ENCODE assay signal across 9 cellular contexts in genomic region chr9:129258124-129258822, GRCh38.
DNase-seq lines count a peak whose midpoint lies in the region; ATAC-seq, FAIRE-seq and TF ChIP-seq lines count a peak whose summit lies in the region.
"Had no signal": no experiment of that assay in that cellular context is flagged by ENCODE, and none has a peak within 500 bp of the region (broad histone marks: within the 10 kb centered on the region; RNA-seq: fewer than 3 reads in every experiment).

No MANE protein-coding gene starts in this region.

- H3K4me1 Mint-ChIP-seq in activated CD8-positive, alpha-beta T cell treated with anti-CD3 and anti-CD28 coated beads, Interleukin-2, amount 10 ng/mL, durations not matched to agents 7 days and 5 days (ENCODE audit: low read depth), result peaks cover 23% of the 10 kb centered on the region

- peaks cover 32% of the 10 kb centered on the region for H3K27me3 Mint-ChIP-seq in activated CD8-positive, alpha-beta T cell treated with anti-CD3 and anti-CD28 coated beads, Interleukin-2, amount 10 ng/mL, durations not matched to agents 7 days and 5 days (ENCODE audit: low read depth)

- BruUV-seq in HepG2 (replicated peaks; lab: Mats Ljungman, UMichigan), result no TSS peak

- H3K9ac ChIP-seq in HepG2 (ENCODE audit: insufficient read depth, low read depth, low read length), result no peak overlapping the region

- no peaks in the 10 kb centered on the region for H3K9me3 Mint-ChIP-seq in activated CD8-positive, alpha-beta T cell treated with anti-CD3 and anti-CD28 coated beads, Interleukin-2, amount 10 ng/mL, durations not matched to agents 7 days and 5 days (ENCODE audit: insufficient read depth)

- H3K27me3 ChIP-seq in HepG2 (ENCODE audit: control insufficient read depth in 1 of 2, insufficient read depth in 2 of 2, low read length in 2 of 2), result peaks cover 4 to 79% of the 10 kb centered on the region in 2 experiments; a peak in 4 of 5 replicates

- intact Hi-C loops in HepG2 (cut with micrococcal nuclease; ENCODE audit: unreplicated experiment), result loop anchor here (10.0 kb wide), 1 partner anchor 87 kb away; no protein-coding TSS in a partner anchor

- DNase-seq in GM13977 (ENCODE audit: low spot score), result peak; percentile 92
- DNase-seq in NCI-H2171 treated with DMSO at 0.1 percent for 48 hours (lab: John Stamatoyannopoulos, UW), result peak; percentile 92
- DNase-seq in activated CD8-positive, alpha-beta T cell treated with anti-CD3 and anti-CD28 coated beads, Interleukin-2, amount 10 ng/mL, durations not matched to agents 7 days and 5 days, result peak; percentile 93
- peak; percentile 87 for DNase-seq in dermis blood vessel endothelial cell
- DNase-seq in HepG2 (ENCODE audit: low spot score), result peak; percentile 61
- DNase-seq in stimulated activated CD4-positive, alpha-beta T cell treated with anti-CD3 and anti-CD28 coated beads, Interleukin-2, amount 100 ng/mL, for 4 hours (ENCODE audit: low read depth), result peak; percentile 94

- in situ Hi-C loops in GM13977 (cut with MboI; ENCODE audit: low pct_unique_long_range_greater_than_20kb, low sequenced_read_pairs, unreplicated experiment), result no loop called here
- in situ Hi-C loops in HepG2 (cut with HindIII; ENCODE audit: extremely low pct_ligation_motif_present, low pct_unique_long_range_greater_than_20kb), result no loop called here

- peak; percentile 93 for ATAC-seq in activated CD8-positive, alpha-beta T cell treated with anti-CD3 and anti-CD28 coated beads, Interleukin-2, amount 10 ng/mL, durations not matched to agents 7 days and 5 days
- ATAC-seq in HepG2 (peak; percentile 72), HG03196 (IDR thresholded peaks at IDR 0.05; ENCODE audit: unreplicated experiment) (no peak), GM21737 (IDR thresholded peaks at IDR 0.05; ENCODE audit: unreplicated experiment) (no peak)

- H3K9me3 ChIP-seq in HepG2 (ENCODE audit: low read length), result no peaks in the 10 kb centered on the region
- H3K9me3 ChIP-seq: neutrophil had no signal

- H4K20me1 ChIP-seq in HepG2 (ENCODE audit: insufficient read depth, low read length), result no peaks in the 10 kb centered on the region

- H3K27ac ChIP-seq in HepG2 (ENCODE audit: extremely low read length, insufficient read depth, low read length), result no peak overlapping the region
- H3K27ac ChIP-seq: neutrophil had no signal

- POLR2A ChIA-PET in activated CD8-positive, alpha-beta T cell treated with anti-CD3 and anti-CD28 coated beads, Interleukin-2, amount 10 ng/mL, durations not matched to agents 7 days and 5 days (lab: Charles Lee), result no interaction called here
- POLR2A ChIA-PET in HepG2 (lab: Yijun Ruan, JAX), result interaction anchor here (0.8 kb wide), 1 partner anchor 76 kb away, joined by 3 read pairs; no protein-coding TSS in a partner anchor

- no peak for TF ChIP-seq EP300 in HepG2 (IDR thresholded peaks at IDR 0.05; ENCODE audit: low read depth in 2 of 2, low read length in 2 of 2)
- TF ChIP-seq EP300 in HepG2 (CRISPR knock-in tag; IDR thresholded peaks at IDR 0.05; ENCODE audit: borderline replicate concordance), result no peak

- H3K27ac Mint-ChIP-seq in activated CD8-positive, alpha-beta T cell treated with anti-CD3 and anti-CD28 coated beads, Interleukin-2, amount 10 ng/mL, durations not matched to agents 7 days and 5 days, result peak overlapping the region; percentile 37

- H3K4me2 ChIP-seq in HepG2 (ENCODE audit: low read depth, low read length), result no peak overlapping the region

- H3K4me3 Mint-ChIP-seq in activated CD8-positive, alpha-beta T cell treated with anti-CD3 and anti-CD28 coated beads, Interleukin-2, amount 10 ng/mL, durations not matched to agents 7 days and 5 days, result peak overlapping the region; percentile 31

- H3K4me1 ChIP-seq in HepG2 (ENCODE audit: insufficient read depth, low read length), result peaks cover 14% of the 10 kb centered on the region

- TF ChIP-seq CTCF in GM13977 (IDR thresholded peaks at IDR 0.05; ENCODE audit: extremely low read depth, insufficient read depth, missing control alignments) (no peak), HepG2 (CRISPR knock-in tag; IDR thresholded peaks at IDR 0.05) (no peak)

- TF ChIP-seq POLR2A in HepG2 (IDR thresholded peaks at IDR 0.05; ENCODE audit: insufficient read depth in 1 of 2, low read depth in 2 of 2, low read length in 2 of 2), result no peak

- CTCF ChIA-PET in activated CD8-positive, alpha-beta T cell treated with anti-CD3 and anti-CD28 coated beads, Interleukin-2, amount 10 ng/mL, durations not matched to agents 7 days and 5 days (lab: Charles Lee), result interaction anchor here (1.3 to 1.4 kb wide), 2 partner anchors 80 to 84 kb away, joined by 5 read pairs; partner anchors contain the start of gene IER5L
- CTCF ChIA-PET in HepG2 (lab: Yijun Ruan, JAX; ENCODE audit: low intra/inter-chr PET ratio, low total read pairs), result no interaction called here

- H3K4me3 ChIP-seq in HepG2 (replicated peaks in 1 of 3; ENCODE audit: insufficient read depth in 1 of 3, low read depth in 2 of 3, low read length in 3 of 3), result no peak overlapping the region

- 6% methylated on average over 46 of the region's 62 CpGs for WGBS in HepG2 (ENCODE audit: low lambda C conversion rate)

- no peaks in the 10 kb centered on the region for H3K79me2 ChIP-seq in HepG2 (ENCODE audit: insufficient read depth, low read length)

- H3K36me3 Mint-ChIP-seq in activated CD8-positive, alpha-beta T cell treated with anti-CD3 and anti-CD28 coated beads, Interleukin-2, amount 10 ng/mL, durations not matched to agents 7 days and 5 days (ENCODE audit: low read depth), result no peaks in the 10 kb centered on the region

- no peaks in the 10 kb centered on the region for H3K36me3 ChIP-seq in HepG2 (replicated peaks in 1 of 2; ENCODE audit: control insufficient read depth in 1 of 2, insufficient read depth in 2 of 2, low read length in 2 of 2)
- H3K36me3 ChIP-seq: neutrophil had no signal

- no peak overlapping the region for H2AFZ ChIP-seq in HepG2 (ENCODE audit: low read length)

- FAIRE-seq in HepG2 (lab: Jason Lieb, UNC), result no peak

- TF ChIP-seq RAD21 in HepG2 (CRISPR knock-in tag; IDR thresholded peaks at IDR 0.05), result no peak

TF ChIP-seq in HepG2, 621 proteins besides CTCF, POLR2A, EP300 and RAD21 (continues in another document):
- TF ChIP-seq ZNF687 (CRISPR knock-in tag; IDR thresholded peaks at IDR 0.05) (peak; percentile 41; the same call in 1 of the 2 replicates), MAX (IDR thresholded peaks at IDR 0.05) (peak; percentile 89), KLF16 (CRISPR knock-in tag; IDR thresholded peaks at IDR 0.05) (no peak), MYC (CRISPR knock-in tag; IDR thresholded peaks at IDR 0.05; ENCODE audit: borderline replicate concordance) (peak; percentile 34; the same call in 1 of the 2 replicates), NR0B2 (CRISPR knock-in tag; IDR thresholded peaks at IDR 0.05) (peak; percentile 92; the same call in 1 of the 2 replicates), ZNF776 (CRISPR knock-in tag; IDR thresholded peaks at IDR 0.05) (peak; percentile 63; the same call in 1 of the 2 replicates), ZNF775 (CRISPR knock-in tag; IDR thresholded peaks at IDR 0.05; ENCODE audit: borderline replicate concordance) (no peak), RFX1 (IDR thresholded peaks at IDR 0.05) (peak; percentile 62)
- TF ChIP-seq, protein P1, sequence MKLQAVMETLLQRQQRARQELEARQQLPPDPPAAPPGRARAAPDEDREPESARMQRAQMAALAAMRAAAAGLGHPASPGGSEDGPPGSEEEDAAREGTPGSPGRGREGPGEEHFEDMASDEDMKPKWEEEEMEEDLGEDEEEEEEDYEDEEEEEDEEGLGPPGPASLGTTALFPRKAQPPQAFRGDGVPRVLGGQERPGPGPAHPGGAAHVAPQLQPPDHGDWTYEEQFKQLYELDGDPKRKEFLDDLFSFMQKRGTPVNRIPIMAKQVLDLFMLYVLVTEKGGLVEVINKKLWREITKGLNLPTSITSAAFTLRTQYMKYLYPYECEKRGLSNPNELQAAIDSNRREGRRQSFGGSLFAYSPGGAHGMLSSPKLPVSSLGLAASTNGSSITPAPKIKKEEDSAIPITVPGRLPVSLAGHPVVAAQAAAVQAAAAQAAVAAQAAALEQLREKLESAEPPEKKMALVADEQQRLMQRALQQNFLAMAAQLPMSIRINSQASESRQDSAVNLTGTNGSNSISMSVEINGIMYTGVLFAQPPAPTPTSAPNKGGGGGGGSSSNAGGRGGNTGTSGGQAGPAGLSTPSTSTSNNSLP (IDR thresholded peaks at IDR 0.05; ENCODE audit: low read depth, low read length), result no peak

Comparison
In these comparisons a context has a peak if more than half of its experiments do, and no peak if none do; other contexts are left out.
1. ATAC-seq: peak in activated CD8-positive, alpha-beta T cell treated with anti-CD3 and anti-CD28 coated beads, Interleukin-2, amount 10 ng/mL, durations not matched to agents 7 days and 5 days (single experiment) and HepG2 (single experiment); none in HG03196 (single experiment) and GM21737 (single experiment).
2. Peak in every context shown above with its lines, with median percentiles within 50 percentile points of each other: DNase-seq.